ENCODE assay signal across 8 cellular contexts in genomic region chr5:138653502-138653901, GRCh38.
DNase-seq lines count a peak whose midpoint lies in the region; ATAC-seq and TF ChIP-seq lines count a peak whose summit lies in the region.

No MANE protein-coding gene starts in this region.

- TF ChIP-seq POLR2A in heart left ventricle (IDR thresholded peaks at IDR 0.05) (no peak), erythroblast (IDR thresholded peaks at IDR 0.05; ENCODE audit: low read length) (no peak)

- H3K27ac ChIP-seq in heart left ventricle = peak overlapping the region in 1 of 12 donors; percentile 9
- peak overlapping the region; percentile 39 for H3K27ac ChIP-seq in substantia nigra (ENCODE audit: low read depth, low read length, poor library complexity, severe bottlenecking)

- H3K4me3 ChIP-seq in heart left ventricle = no peak overlapping the region

- peak in 2 of 4 donors; percentile 38 to 65 for ATAC-seq in heart left ventricle

- no peaks in the 10 kb centered on the region for H3K36me3 ChIP-seq in heart left ventricle

- intact Hi-C loops in heart left ventricle (cut with DNase I) = no loop called here
- intact Hi-C loops in cardiac septum (cut with DNase I) = no loop called here

- no peaks in the 10 kb centered on the region for H3K9me3 ChIP-seq in heart left ventricle

- peaks cover 0 to 26% (median 8%) of the 10 kb centered on the region in 12 donors for H3K4me1 ChIP-seq in heart left ventricle

- peaks cover 0 to 30% (median 0%) of the 10 kb centered on the region in 9 donors for H3K27me3 ChIP-seq in heart left ventricle

- WGBS in heart left ventricle, 4 donors = 60 to 76% (median 68%) methylated on average over 4 of the region's 4 CpGs

- peak in 7 of 12 donors; percentile 6 to 52 (median 29) for TF ChIP-seq CTCF in heart left ventricle (IDR thresholded peaks at IDR 0.05)

- peak in 1 of 5 donors; percentile 46 for DNase-seq in heart left ventricle
- DNase-seq in cardiac septum (ENCODE audit: low spot score) = no peak
- DNase-seq in NCI-H69 (lab: John Stamatoyannopoulos, UW) = peak; percentile 67
- peak; percentile 9 to 23 for DNase-seq in erythroblast (lab: John Stamatoyannopoulos, UW)
- peak in 28 of 49 donors; percentile 14 to 67 (median 36) for DNase-seq in substantia nigra (lab: John Stamatoyannopoulos, UW)
- DNase-seq in LoVo (ENCODE audit: low spot score) = no peak
- DNase-seq in NCI-H1417 treated with DMSO at 0.1 percent for 48 hours (lab: John Stamatoyannopoulos, UW) = no peak
- no peak for DNase-seq in OCI-M2 (lab: John Stamatoyannopoulos, UW; ENCODE audit: unreplicated experiment)

Comparison
In these comparisons a context has a peak if more than half of its experiments do, and no peak if none do; other contexts are left out.
1. DNase-seq: peak in NCI-H69 (single experiment), erythroblast (2 of 2) and substantia nigra (28 of 49); none in cardiac septum (single experiment), LoVo (single experiment), NCI-H1417 treated with DMSO at 0.1 percent for 48 hours (single experiment) and OCI-M2 (single experiment).